In genomic region chr12:50186667-50187066, GRCh38 we compare ENCODE assay signal across 1 cellular context.
TF ChIP-seq lines count a peak whose summit lies in the region.

No MANE protein-coding gene starts in this region.

TF ChIP-seq in GM23338, 12 proteins besides CTCF, POLR2A, EP300 and RAD21 (continued from another document):
- TF ChIP-seq ZNF462 (CRISPR knock-in tag; IDR thresholded peaks at IDR 0.05) (no peak), CREB1 (CRISPR knock-in tag; IDR thresholded peaks at IDR 0.05; ENCODE audit: low read depth) (no peak), REST (IDR thresholded peaks at IDR 0.05; ENCODE audit: unreplicated experiment) (no peak), JUNB (IDR thresholded peaks at IDR 0.05; ENCODE audit: unreplicated experiment) (no peak), POLR2AphosphoS5 (IDR thresholded peaks at IDR 0.05; ENCODE audit: low read depth) (no peak), ETS1 (IDR thresholded peaks at IDR 0.05) (no peak), ZNF331 (CRISPR knock-in tag; IDR thresholded peaks at IDR 0.05; ENCODE audit: low read depth) (no peak)
